Comparison of ENCODE assay signal across 8 cellular contexts in genomic region chr15:73991260-73991659, GRCh38.
DNase-seq lines count a peak whose midpoint lies in the region; ATAC-seq lines count a peak whose summit lies in the region.

No MANE protein-coding gene starts in this region.

- H3K36me3 ChIP-seq in effector memory CD4-positive, alpha-beta T cell (ENCODE audit: control insufficient read depth, insufficient read depth, low read length), result peaks cover 3% of the 10 kb centered on the region
- H3K36me3 ChIP-seq in muscle layer of colon (ENCODE audit: insufficient read depth, low read length), result peaks cover 8% of the 10 kb centered on the region

- H3K4me3 ChIP-seq in effector memory CD4-positive, alpha-beta T cell (ENCODE audit: insufficient read depth, low read depth, low read length, poor library complexity, severe bottlenecking), result peak overlapping the region; percentile 75
- peak overlapping the region; percentile 83 to 89 for H3K4me3 ChIP-seq in muscle layer of colon (ENCODE audit: low read depth in 1 of 2, low read length in 2 of 2)

- H3K9ac ChIP-seq in muscle layer of colon (ENCODE audit: low read length), result peak overlapping the region; percentile 86

- no peaks in the 10 kb centered on the region for H3K27me3 ChIP-seq in effector memory CD4-positive, alpha-beta T cell (replicated peaks; ENCODE audit: control insufficient read depth, insufficient read depth, low read length, poor library complexity, severe bottlenecking)
- no peaks in the 10 kb centered on the region for H3K27me3 ChIP-seq in muscle layer of colon (ENCODE audit: control insufficient read depth in 1 of 2, insufficient read depth in 2 of 2, low read length in 2 of 2)

- DNase-seq in D341Med (ENCODE audit: low spot score) (peak; percentile 30), NCI-H226 (peak; percentile 57), OCI-M2 (lab: John Stamatoyannopoulos, UW; ENCODE audit: unreplicated experiment) (no peak), iPS-NIHi11 (ENCODE audit: low spot score) (no peak), islet precursor cell (no peak)
- no peak for DNase-seq in effector memory CD4-positive, alpha-beta T cell

- H3K27ac ChIP-seq in effector memory CD4-positive, alpha-beta T cell (ENCODE audit: insufficient read depth, low read length, poor library complexity, severe bottlenecking), result peak overlapping the region; percentile 70
- peak overlapping the region; percentile 94 for H3K27ac ChIP-seq in muscle layer of colon (ENCODE audit: low read depth, low read length)

- ATAC-seq in GM19455 (IDR thresholded peaks at IDR 0.05; ENCODE audit: unreplicated experiment), result no peak

- H3K9me3 ChIP-seq in effector memory CD4-positive, alpha-beta T cell (ENCODE audit: control insufficient read depth, low read length), result no peaks in the 10 kb centered on the region
- H3K9me3 ChIP-seq in muscle layer of colon (ENCODE audit: low read length), result no peaks in the 10 kb centered on the region

- H3K4me1 ChIP-seq in effector memory CD4-positive, alpha-beta T cell (ENCODE audit: control insufficient read depth, insufficient read depth, low read length, poor library complexity, severe bottlenecking), result peaks cover 29% of the 10 kb centered on the region
- peaks cover 42% of the 10 kb centered on the region for H3K4me1 ChIP-seq in muscle layer of colon (ENCODE audit: insufficient read depth, low read length)

Comparison
In these comparisons a context has a peak if more than half of its experiments do, and no peak if none do; other contexts are left out.
1. DNase-seq: peak in D341Med (single experiment) and NCI-H226 (single experiment); none in effector memory CD4-positive, alpha-beta T cell (0 of 3), OCI-M2 (single experiment), iPS-NIHi11 (single experiment) and islet precursor cell (single experiment).